Comparison of ENCODE assay signal across 2 cellular contexts in genomic region chr22:40179535-40179934, GRCh38.
TF ChIP-seq lines count a peak whose summit lies in the region.

No MANE protein-coding gene starts in this region.

TF ChIP-seq in SK-N-SH, 30 proteins besides CTCF, POLR2A, EP300 and RAD21 (continued from another document):
- TF ChIP-seq IRF3 (IDR thresholded peaks at IDR 0.05; ENCODE audit: low read depth, low read length) (no peak), NFIC (IDR thresholded peaks at IDR 0.05; ENCODE audit: borderline replicate concordance) (no peak), MXI1 (IDR thresholded peaks at IDR 0.05; ENCODE audit: low read depth, low read length) (no peak), USF2 (IDR thresholded peaks at IDR 0.05; ENCODE audit: borderline replicate concordance, low read depth, low read length) (no peak), FOXJ3 (CRISPR knock-in tag; IDR thresholded peaks at IDR 0.05) (no peak)

TF ChIP-seq in SK-N-SH treated with all-trans-retinoic acid at 6 μM for 48 hours, 23 proteins besides CTCF, POLR2A, EP300 and RAD21 (continued from another document):
- TF ChIP-seq PATZ1 (CRISPR knock-in tag; IDR thresholded peaks at IDR 0.05; ENCODE audit: borderline replicate concordance) (no peak), CREB5 (CRISPR knock-in tag; IDR thresholded peaks at IDR 0.05; ENCODE audit: low read depth) (no peak), PPARA (CRISPR knock-in tag; IDR thresholded peaks at IDR 0.05; ENCODE audit: borderline replicate concordance) (no peak), ZNF70 (CRISPR knock-in tag; IDR thresholded peaks at IDR 0.05) (no peak), ZNF565 (CRISPR knock-in tag; conservative IDR thresholded peaks at IDR 0.05; ENCODE audit: low read depth) (no peak), CSDC2 (CRISPR knock-in tag; IDR thresholded peaks at IDR 0.05) (no peak), ZFP3 (CRISPR knock-in tag; IDR thresholded peaks at IDR 0.05) (no peak), OSR1 (CRISPR knock-in tag; IDR thresholded peaks at IDR 0.05) (no peak)
TF ChIP-seq in SK-N-SH treated with all-trans-retinoic acid at 6 μM for 48 hours: peak in this region for 0.
